In the genomic region with DNA sequence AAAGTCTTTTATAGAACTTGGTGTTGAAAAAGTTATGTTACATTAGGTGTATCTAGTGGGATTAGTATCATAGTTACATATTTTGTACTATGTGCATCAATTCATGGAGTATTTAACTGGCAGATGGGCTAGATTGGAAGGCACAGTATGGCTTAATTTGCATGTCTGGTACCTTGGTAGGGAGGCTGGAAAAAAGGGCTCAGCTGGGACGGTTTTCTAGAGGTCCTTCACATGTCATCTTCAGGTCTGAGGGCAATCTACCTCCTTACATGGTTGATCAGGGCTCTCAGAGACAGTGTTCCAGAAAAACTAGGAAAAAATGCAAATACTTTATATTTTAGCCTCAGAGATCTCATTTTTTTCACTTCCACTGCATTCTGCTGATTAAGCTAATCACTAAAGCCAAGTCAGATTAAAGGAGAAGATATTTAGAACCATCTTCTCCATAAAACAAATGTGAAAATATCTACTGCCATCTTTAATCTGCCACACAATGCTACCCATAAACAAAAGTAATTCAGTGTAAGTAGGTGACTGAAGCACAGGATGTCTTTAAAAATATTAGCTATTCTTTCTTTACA, we compare ENCODE assay signal across 28 cellular contexts.
"Had no signal": no experiment of that assay in that cellular context is flagged by ENCODE, and none has a peak within 500 bp of the region (broad histone marks: within the 10 kb centered on the region; RNA-seq: fewer than 3 reads in every experiment).

No MANE protein-coding gene starts in this region.

- DNase-seq: activated B cell treated with CpG ODN at 0.5 μM for 24 hours; activated CD4-positive, alpha-beta memory T cell treated with anti-CD3 and anti-CD28 coated beads for 36 hours; activated CD4-positive, alpha-beta T cell treated with anti-CD3 and anti-CD28 coated beads for 4 hours; activated CD4-positive, alpha-beta T cell treated with anti-CD3 and anti-CD28 coated beads, Interleukin-2, amount 50 U/mL, for 1 hour; activated CD4-positive, CD25-positive, alpha-beta regulatory T cell treated with anti-CD3 and anti-CD28 coated beads, Interleukin-2, amount 50 U/mL, for 72 hours; activated CD8-positive, alpha-beta memory T cell treated with anti-CD3 and anti-CD28 coated beads, Interleukin-2, amount 50 U/mL, for 4 hours; activated gamma-delta T cell treated with Interleukin-2 at 50 U/mL for 16 hours; activated naive CD4-positive, alpha-beta T cell treated with anti-CD3 and anti-CD28 coated beads for 36 hours; activated T-cell treated with anti-CD3 and anti-CD28 coated beads for 4 hours; activated T-cell treated with anti-CD3 and anti-CD28 coated beads, Interleukin-2, amount 50 U/mL, for 4 hours; adrenal gland; body of pancreas; Kasumi-1; NCI-H1048; NCI-H1105 treated with DMSO at 0.1 percent for 48 hours; NCI-H1436; NCI-H1694; NCI-H1930; NCI-H2081 treated with DMSO at 0.1 percent for 48 hours; NCI-H446; Right ventricle myocardium superior; SW 1271; T-helper 1 cell; T-helper 9 cell had no signal

- ATAC-seq: activated naive CD4-positive, alpha-beta T cell treated with anti-CD3 and anti-CD28 coated beads, Interleukin-2, amount 50 U/mL, for 72 hours; activated T-cell treated with anti-CD3 and anti-CD28 coated beads, Interleukin-2, amount 50 U/mL, for 4 hours; body of pancreas had no signal

- H3K4me3 ChIP-seq: adrenal gland, body of pancreas, breast epithelium had no signal

- H3K9me3 ChIP-seq: adrenal gland, body of pancreas had no signal

- FAIRE-seq: astrocyte had no signal

- H3K4me1 ChIP-seq: adrenal gland, body of pancreas, breast epithelium had no signal

- H3K27me3 ChIP-seq: adrenal gland, body of pancreas, breast epithelium had no signal

- H3K36me3 ChIP-seq: adrenal gland, breast epithelium had no signal

- H3K27ac ChIP-seq: adrenal gland, body of pancreas, breast epithelium, VCaP had no signal
